Comparison of ENCODE assay signal across 1 cellular context in genomic region chr7:44885394-44886317, GRCh38.
A peak's percentile ranks its signal among the peaks of the same experiment; 100 is the strongest.
TF ChIP-seq lines count a peak whose summit lies in the region.

PURB (minus strand) TSS chr7:44885530; CDS start chr7:44885348, 182 bp downstream.

TF ChIP-seq in K562, 482 proteins besides CTCF, POLR2A, EP300 and RAD21 (continued from another document and continues in another):
- TF ChIP-seq PRDM10 (IDR thresholded peaks at IDR 0.05; ENCODE audit: partially characterized antibody) (no peak), AFF1 (IDR thresholded peaks at IDR 0.05; ENCODE audit: low read depth in 1 of 2, partially characterized antibody in 2 of 2) (peak in 1 of 2 experiments; percentile 73), ZFP30 (CRISPR knock-in tag; IDR thresholded peaks at IDR 0.05; ENCODE audit: borderline replicate concordance) (no peak), ARID3A (IDR thresholded peaks at IDR 0.05; ENCODE audit: borderline replicate concordance, low read depth, low read length) (0 out of 2 replicates have a peak, but pooled peaks have one; percentile 9), E4F1 (CRISPR knock-in tag; IDR thresholded peaks at IDR 0.05; ENCODE audit: borderline replicate concordance) (no peak), NCOA1 (IDR thresholded peaks at IDR 0.05; ENCODE audit: low read depth) (peak; percentile 72), POLR2B (IDR thresholded peaks at IDR 0.05; ENCODE audit: low read depth, partially characterized antibody) (peak; percentile 96), MAFG (tag; conservative IDR thresholded peaks at IDR 0.05) (peak; percentile 66), MECOM (CRISPR knock-in tag; IDR thresholded peaks at IDR 0.05) (no peak), HNRNPL (IDR thresholded peaks at IDR 0.05; ENCODE audit: low read depth, low read length) (no peak), RBBP5 (IDR thresholded peaks at IDR 0.05; ENCODE audit: borderline replicate concordance, insufficient read depth, low read length, poor library complexity, severe bottlenecking) (peak; percentile 5), E2F8 (IDR thresholded peaks at IDR 0.05; ENCODE audit: low read depth, partially characterized antibody) (peak; percentile 81), NR2F6 (CRISPR knock-in tag; IDR thresholded peaks at IDR 0.05) (no peak), SIN3A (IDR thresholded peaks at IDR 0.05; ENCODE audit: borderline replicate concordance in 2 of 2, control insufficient read depth in 1 of 2, low read depth in 2 of 2, low read length in 2 of 2) (peak in 1 of 2 experiments; percentile 78; a peak in 2 of 4 replicates), ZNF75A (CRISPR knock-in tag; IDR thresholded peaks at IDR 0.05) (no peak), SMARCE1 (IDR thresholded peaks at IDR 0.05) (peak; percentile 53; the same call in 1 of the 2 replicates), ASH1L (IDR thresholded peaks at IDR 0.05; ENCODE audit: borderline replicate concordance, low read depth, partially characterized antibody) (no peak), NR2C1 (IDR thresholded peaks at IDR 0.05) (no peak), NR2C1 (tag; IDR thresholded peaks at IDR 0.05) (0 out of 2 replicates have a peak, but pooled peaks have one; percentile 37), ZNF76 (CRISPR knock-in tag; IDR thresholded peaks at IDR 0.05; ENCODE audit: borderline replicate concordance) (no peak), FOXO4 (CRISPR knock-in tag; IDR thresholded peaks at IDR 0.05) (no peak), RNF219 (CRISPR knock-in tag; IDR thresholded peaks at IDR 0.05) (no peak), TOE1 (IDR thresholded peaks at IDR 0.05; ENCODE audit: borderline replicate concordance) (peak; percentile 75), TOE1 (CRISPR knock-in tag; IDR thresholded peaks at IDR 0.05; ENCODE audit: borderline replicate concordance, low read depth) (0 out of 2 replicates have a peak, but pooled peaks have one; percentile 40), ZBTB33 (CRISPR knock-in tag; IDR thresholded peaks at IDR 0.05) (peak; percentile 58; the same call in 1 of the 2 replicates), MCM5 (IDR thresholded peaks at IDR 0.05; ENCODE audit: low read depth) (no peak), ZNF707 (CRISPR knock-in tag; conservative IDR thresholded peaks at IDR 0.05) (no peak), ARID1B (IDR thresholded peaks at IDR 0.05) (peak; percentile 34), ZNF197 (CRISPR knock-in tag; IDR thresholded peaks at IDR 0.05; ENCODE audit: low read depth) (no peak), ZNF24 (IDR thresholded peaks at IDR 0.05) (peak; percentile 26; the same call in 1 of the 2 replicates), HDAC3 (IDR thresholded peaks at IDR 0.05; ENCODE audit: borderline replicate concordance, partially characterized antibody) (peak; percentile 21), MLLT1 (IDR thresholded peaks at IDR 0.05) (peak; percentile 67 to 78; a peak in 3 of 4 replicates), SRF (CRISPR knock-in tag; IDR thresholded peaks at IDR 0.05) (peak in 1 of 2 experiments; percentile 72; a peak in 1 of 4 replicates)
